In genomic region chr6:20540683-20541082, GRCh38 we compare ENCODE assay signal across 19 cellular contexts. TPM values are rescaled to one million over a fixed set of nuclear protein-coding genes. Genes with fewer than 3 reads are reported as not detected.
DNase-seq lines count a peak whose midpoint lies in the region; ATAC-seq, FAIRE-seq and TF ChIP-seq lines count a peak whose summit lies in the region.
"Had no signal": no experiment of that assay in that cellular context is flagged by ENCODE, and none has a peak within 500 bp of the region (broad histone marks: within the 10 kb centered on the region; RNA-seq: fewer than 3 reads in every experiment).

No MANE protein-coding gene starts in this region.

- TF ChIP-seq RAD21 in HepG2 (CRISPR knock-in tag; IDR thresholded peaks at IDR 0.05), result no peak

- H2BK12ac ChIP-seq in H9 (ENCODE audit: insufficient read length, low read depth, low read length), result no peak overlapping the region
- no peak overlapping the region for H2BK12ac ChIP-seq in neuronal stem cell (ENCODE audit: low read length)

- TF ChIP-seq EP300 in HepG2 (IDR thresholded peaks at IDR 0.05; ENCODE audit: low read depth in 2 of 2, low read length in 2 of 2) (no peak), HepG2 (CRISPR knock-in tag; IDR thresholded peaks at IDR 0.05; ENCODE audit: borderline replicate concordance) (no peak; the same call in 1 of the 2 replicates)

- CTCF ChIA-PET in HepG2 (lab: Yijun Ruan, JAX; ENCODE audit: low intra/inter-chr PET ratio, low total read pairs), result no interaction called here

- peaks cover 4 to 6% of the 10 kb centered on the region in 2 experiments for H3K4me1 Mint-ChIP-seq in H9
- H3K4me1 Mint-ChIP-seq in activated T-cell treated with anti-CD3 and anti-CD28 coated beads, Interleukin-2, amount 50 U/mL, for 4 hours (ENCODE audit: low read depth), result peaks cover 50% of the 10 kb centered on the region

- H3K4ac ChIP-seq in H9 (ENCODE audit: low read depth, low read length), result no peak overlapping the region
- H3K4ac ChIP-seq in neuronal stem cell (ENCODE audit: low read length), result no peak overlapping the region

- H4K5ac ChIP-seq in H9 (ENCODE audit: insufficient read length, low read depth, low read length), result no peak overlapping the region

- H2BK120ac ChIP-seq in H9 (ENCODE audit: low read depth, low read length, poor library complexity, severe bottlenecking) (no peak overlapping the region), neuronal stem cell (ENCODE audit: low read depth, low read length) (no peak overlapping the region)

- TF ChIP-seq CTCF in H9 (conservative IDR thresholded peaks at IDR 0.05) (no peak), adrenal gland (IDR thresholded peaks at IDR 0.05) (no peak), HepG2 (CRISPR knock-in tag; IDR thresholded peaks at IDR 0.05) (no peak)

- no peak overlapping the region for H3K4me2 ChIP-seq in H9 (ENCODE audit: insufficient read depth, insufficient read length, low read length)
- no peak overlapping the region for H3K4me2 ChIP-seq in HepG2 (ENCODE audit: low read depth, low read length)
- H3K4me2 ChIP-seq in neuronal stem cell (ENCODE audit: insufficient read depth, low read length, poor library complexity, severe bottlenecking), result no peak overlapping the region

- H3K4me3 ChIP-seq in adrenal gland, result no peak overlapping the region
- H3K4me3 ChIP-seq in HepG2 (replicated peaks in 1 of 3; ENCODE audit: insufficient read depth in 1 of 3, low read depth in 2 of 3, low read length in 3 of 3), result no peak overlapping the region
- no peak overlapping the region for H3K4me3 ChIP-seq in neuronal stem cell (ENCODE audit: low read length in 2 of 2)
- H3K4me3 ChIP-seq: dorsolateral prefrontal cortex, SJCRH30 had no signal

- H2AFZ ChIP-seq in H9 (ENCODE audit: low read length) (no peak overlapping the region), HepG2 (ENCODE audit: low read length) (no peak overlapping the region), neuronal stem cell (ENCODE audit: low read length) (no peak overlapping the region)

- H3K79me2 ChIP-seq in H9 (ENCODE audit: insufficient read depth, low read length), result 0 out of 2 replicates have a peak, but pooled peaks cover 3% of the 10 kb centered on the region
- H3K79me2 ChIP-seq in HepG2 (ENCODE audit: insufficient read depth, low read length), result peaks cover 47% of the 10 kb centered on the region

- no TSS peak for BruUV-seq in HepG2 (replicated peaks; lab: Mats Ljungman, UMichigan)

- H3K9me3 Mint-ChIP-seq in H9, result no peaks in the 10 kb centered on the region
- no peaks in the 10 kb centered on the region for H3K9me3 Mint-ChIP-seq in activated T-cell treated with anti-CD3 and anti-CD28 coated beads, Interleukin-2, amount 50 U/mL, for 4 hours
- H3K9me3 Mint-ChIP-seq: activated CD4-positive, alpha-beta memory T cell treated with anti-CD3 and anti-CD28 coated beads for 36 hours had no signal

- H4K8ac ChIP-seq in H9 (replicated peaks; ENCODE audit: insufficient read length, low read depth, low read length) (no peak overlapping the region), neuronal stem cell (ENCODE audit: low read depth, low read length) (no peak overlapping the region)

- H3K36me3 ChIP-seq in adrenal gland (replicated peaks in 1 of 2) (no peaks in the 10 kb centered on the region), HepG2 (replicated peaks in 1 of 2; ENCODE audit: control insufficient read depth in 1 of 2, insufficient read depth in 2 of 2, low read length in 2 of 2) (peaks cover 1 to 15% of the 10 kb centered on the region in 2 experiments; a peak in 4 of 5 replicates), neuronal stem cell (replicated peaks in 1 of 2; ENCODE audit: control insufficient read depth in 2 of 2, insufficient read depth in 2 of 2, low read length in 2 of 2) (peaks cover 2 to 50% of the 10 kb centered on the region in 2 donors)

- no peak overlapping the region for H3T11ph ChIP-seq in H9 (ENCODE audit: low read length)

- DNase-seq in CD1c-positive myeloid dendritic cell (ENCODE audit: extremely low spot score), result peak; percentile 19
- DNase-seq in H9, result no peak
- DNase-seq in adrenal gland, result peak; percentile 27 to 66 (median 34)
- peak; percentile 72 for DNase-seq in HepG2 (ENCODE audit: low spot score)
- DNase-seq in islet precursor cell, result no peak
- no peak for DNase-seq in neuronal stem cell (ENCODE audit: low spot score)
- DNase-seq in HUDEP-2 (lab: John Stamatoyannopoulos, UW; ENCODE audit: unreplicated experiment in 76 of 76), result no peak
- DNase-seq in activated T-cell treated with anti-CD3 and anti-CD28 coated beads, Interleukin-2, amount 50 U/mL, for 4 hours, result no peak
- DNase-seq: activated CD4-positive, alpha-beta memory T cell treated with anti-CD3 and anti-CD28 coated beads for 36 hours; AML-193; anterior cingulate cortex; DMS53; dorsolateral prefrontal cortex; mesendoderm; NCI-H1048; NCI-H345; stimulated activated CD4-positive, alpha-beta T cell treated with anti-CD3 and anti-CD28 coated beads, Interleukin-4, amount 100 ng/mL, for 4 hours had no signal

- POLR2A ChIA-PET in HepG2 (lab: Yijun Ruan, JAX), result no interaction called here

- H2BK5ac ChIP-seq in H9 (ENCODE audit: insufficient read length, low read length) (no peak overlapping the region), neuronal stem cell (ENCODE audit: low read length) (no peak overlapping the region)

- H3K14ac ChIP-seq in H9 (ENCODE audit: insufficient read depth, low read length) (no peak overlapping the region), neuronal stem cell (ENCODE audit: low read length) (no peak overlapping the region)

- H3K9ac ChIP-seq in H9 (ENCODE audit: extremely low read depth, insufficient read length, low read length) (no peak overlapping the region), HepG2 (ENCODE audit: insufficient read depth, low read depth, low read length) (no peak overlapping the region), neuronal stem cell (ENCODE audit: low read depth, low read length, poor library complexity) (no peak overlapping the region)

- no peak overlapping the region for H2BK15ac ChIP-seq in H9 (ENCODE audit: low read depth, low read length)
- no peak overlapping the region for H2BK15ac ChIP-seq in neuronal stem cell (ENCODE audit: low read length)

- no peaks in the 10 kb centered on the region for H3K23me2 ChIP-seq in H9 (ENCODE audit: insufficient read length, low read depth, low read length, poor library complexity, severe bottlenecking)

- in situ Hi-C loops in HepG2 (cut with HindIII; ENCODE audit: extremely low pct_ligation_motif_present, low pct_unique_long_range_greater_than_20kb), result no loop called here

- WGBS in H9 (ENCODE audit: extremely low coverage, insufficient read length, low lambda C conversion rate), result no CpG with 5 or more reads among the region's 5 CpGs
- 49 to 54% (median 53%) methylated on average over 5 of the region's 5 CpGs for WGBS in adrenal gland, 4 donors
- 65% methylated on average over 5 of the region's 5 CpGs for WGBS in HepG2 (ENCODE audit: low lambda C conversion rate)
- no CpG with 5 or more reads among the region's 5 CpGs for WGBS in neuronal stem cell (ENCODE audit: extremely low coverage in 2 of 2, insufficient read length in 2 of 2, insufficient replicate concordance in 1 of 2), 2 donors

- H2AK5ac ChIP-seq in H9 (ENCODE audit: insufficient read length, low read length) (no peak overlapping the region), neuronal stem cell (ENCODE audit: low read depth, low read length) (no peak overlapping the region)

- H3K9me3 ChIP-seq in H9 (ENCODE audit: control insufficient read depth, low read depth, low read length), result no peaks in the 10 kb centered on the region
- no peaks in the 10 kb centered on the region for H3K9me3 ChIP-seq in adrenal gland (replicated peaks in 1 of 3)
- no peaks in the 10 kb centered on the region for H3K9me3 ChIP-seq in HepG2 (ENCODE audit: low read length)
- peaks cover 2 to 3% of the 10 kb centered on the region in 2 donors for H3K9me3 ChIP-seq in neuronal stem cell (replicated peaks in 1 of 2; ENCODE audit: control insufficient read depth in 2 of 2, insufficient read depth in 1 of 2, low read depth in 1 of 2, low read length in 2 of 2)
- H3K9me3 ChIP-seq: SJCRH30 had no signal

- no peaks in the 10 kb centered on the region; the same call in 1 of the 2 replicates for H3K4me1 ChIP-seq in H9 (ENCODE audit: insufficient read depth, low read length)
- H3K4me1 ChIP-seq in adrenal gland (replicated peaks in 1 of 2), result peaks cover 2 to 5% of the 10 kb centered on the region in 2 donors
- peaks cover 48% of the 10 kb centered on the region for H3K4me1 ChIP-seq in HepG2 (ENCODE audit: insufficient read depth, low read length)
- H3K4me1 ChIP-seq in neuronal stem cell (ENCODE audit: control insufficient read depth in 2 of 2, insufficient read depth in 1 of 2, low read depth in 1 of 2, low read length in 2 of 2), result peaks cover 5 to 7% of the 10 kb centered on the region in 2 donors

- H3K27ac Mint-ChIP-seq in H9, result peak overlapping the region in 2 of 3 experiments; percentile 56 to 69; a peak in 3 of 7 replicates
- H3K27ac Mint-ChIP-seq: activated CD4-positive, alpha-beta memory T cell treated with anti-CD3 and anti-CD28 coated beads for 36 hours had no signal

- H4K20me1 ChIP-seq in H9 (ENCODE audit: control insufficient read depth, insufficient read depth, insufficient read length) (no peaks in the 10 kb centered on the region), HepG2 (ENCODE audit: insufficient read depth, low read length) (no peaks in the 10 kb centered on the region)

- peaks cover 5 to 23% (median 21%) of the 10 kb centered on the region in 3 experiments for H3K36me3 Mint-ChIP-seq in H9 (ENCODE audit: insufficient read depth in 1 of 3, low read depth in 3 of 3)
- peaks cover 47% of the 10 kb centered on the region for H3K36me3 Mint-ChIP-seq in activated T-cell treated with anti-CD3 and anti-CD28 coated beads, Interleukin-2, amount 50 U/mL, for 4 hours (ENCODE audit: insufficient read depth)

- no peaks in the 10 kb centered on the region for H3K27me3 Mint-ChIP-seq in H9 (ENCODE audit: low read depth)
- H3K27me3 Mint-ChIP-seq in activated T-cell treated with anti-CD3 and anti-CD28 coated beads, Interleukin-2, amount 50 U/mL, for 4 hours (ENCODE audit: low read depth), result no peaks in the 10 kb centered on the region
- H3K27me3 Mint-ChIP-seq: activated CD4-positive, alpha-beta memory T cell treated with anti-CD3 and anti-CD28 coated beads for 36 hours had no signal

- H3K27ac ChIP-seq in H9 (ENCODE audit: insufficient read length, low read depth, low read length) (no peak overlapping the region), adrenal gland (peak overlapping the region in 2 of 5 donors; percentile 45 to 47), HepG2 (ENCODE audit: extremely low read length, insufficient read depth, low read length) (no peak overlapping the region), neuronal stem cell (replicated peaks; ENCODE audit: low read length) (no peak overlapping the region)
- H3K27ac ChIP-seq: dorsolateral prefrontal cortex, SJCRH30 had no signal

- peaks cover 5% of the 10 kb centered on the region for H3K79me1 ChIP-seq in H9 (ENCODE audit: insufficient read depth, low read depth, low read length, poor library complexity, severe bottlenecking)
- no peaks in the 10 kb centered on the region for H3K79me1 ChIP-seq in neuronal stem cell (ENCODE audit: low read depth, low read length)

- H4K91ac ChIP-seq in H9 (ENCODE audit: insufficient read length, low read depth, low read length) (no peak overlapping the region), neuronal stem cell (ENCODE audit: low read depth, low read length, poor library complexity) (no peak overlapping the region)

- H3K56ac ChIP-seq in H9 (ENCODE audit: insufficient read length, low read depth, low read length), result no peak overlapping the region

- no peak overlapping the region for H3K23ac ChIP-seq in H9 (ENCODE audit: insufficient read length, low read depth, low read length)
- no peak overlapping the region for H3K23ac ChIP-seq in neuronal stem cell (ENCODE audit: low read depth, low read length, poor library complexity)

- intact Hi-C loops in adrenal gland (cut with DNase I) (no loop called here), HepG2 (cut with micrococcal nuclease; ENCODE audit: unreplicated experiment) (no loop called here)

- no peaks in the 10 kb centered on the region for H3K27me3 ChIP-seq in H9 (ENCODE audit: insufficient read depth, low read length)
- H3K27me3 ChIP-seq in adrenal gland, result no peaks in the 10 kb centered on the region
- H3K27me3 ChIP-seq in HepG2 (ENCODE audit: control insufficient read depth in 1 of 2, insufficient read depth in 2 of 2, low read length in 2 of 2), result no peaks in the 10 kb centered on the region
- no peaks in the 10 kb centered on the region for H3K27me3 ChIP-seq in neuronal stem cell (ENCODE audit: control insufficient read depth in 3 of 3, insufficient read depth in 3 of 3, low read depth in 1 of 3, low read length in 3 of 3)
- H3K27me3 ChIP-seq: dorsolateral prefrontal cortex, SJCRH30 had no signal

- peak; percentile 37 for FAIRE-seq in HepG2 (lab: Jason Lieb, UNC)
- FAIRE-seq: H1 had no signal

- H3K18ac ChIP-seq in H9 (ENCODE audit: insufficient read length, low read depth, low read length) (no peak overlapping the region), neuronal stem cell (ENCODE audit: low read length) (no peak overlapping the region)

- TF ChIP-seq POLR2A in adrenal gland (IDR thresholded peaks at IDR 0.05) (no peak), HepG2 (IDR thresholded peaks at IDR 0.05; ENCODE audit: insufficient read depth in 1 of 2, low read depth in 2 of 2, low read length in 2 of 2) (no peak)

- no peak overlapping the region for H3K4me3 Mint-ChIP-seq in H9
- H3K4me3 Mint-ChIP-seq in activated T-cell treated with anti-CD3 and anti-CD28 coated beads, Interleukin-2, amount 50 U/mL, for 4 hours, result no peak overlapping the region
- H3K4me3 Mint-ChIP-seq: activated CD4-positive, alpha-beta memory T cell treated with anti-CD3 and anti-CD28 coated beads for 36 hours had no signal

- H2BK20ac ChIP-seq in H9 (ENCODE audit: low read depth, low read length, poor library complexity, severe bottlenecking), result no peak overlapping the region

- ATAC-seq in HepG2, result peak; percentile 86
- no peak for ATAC-seq in activated T-cell treated with anti-CD3 and anti-CD28 coated beads, Interleukin-2, amount 50 U/mL, for 4 hours

RNA-seq across cellular contexts. Expression of gene CDKAL1, which starts 6.4 kb away (rescaled TPM):
- total RNA-seq in H9 (2021), result 21.6 and 23.0 TPM in 2 replicates
- total RNA-seq in adrenal gland, result 10 to 100 TPM in 6 of 8 donors, 1 to 10 TPM in 2; 8.5 to 14.4 (median 11.3) TPM
- 1 to 10 TPM; 3.9 to 8.4 (median 5.5) TPM for polyA plus RNA-seq in adrenal gland
- 27.7 and 33.6 TPM in 2 replicates for total RNA-seq in HepG2 (2016; rRNA removed; fragmentation: Illumina TruSeq; extraction: Trizol)
- 16.5 and 18.0 TPM in 2 replicates for total RNA-seq in HepG2 (2016; cell fraction: cytosol; rRNA removed; fragmentation: Illumina TruSeq; extraction: Trizol; ENCODE audit: low read depth)
- 27.3 and 33.8 TPM in 2 replicates for total RNA-seq in HepG2 (2016; cell fraction: insoluble cytoplasmic fraction; rRNA removed; fragmentation: Illumina TruSeq; extraction: Trizol)
- 16.7 and 20.2 TPM in 2 replicates for total RNA-seq in HepG2 (2016; cell fraction: membrane; rRNA removed; fragmentation: Illumina TruSeq; extraction: Trizol)
- total RNA-seq in HepG2 (2016; cell fraction: nucleus; rRNA removed; fragmentation: Illumina TruSeq; extraction: Trizol), result 41.5 and 43.6 TPM in 2 replicates
- 8.0 and 9.5 TPM in 2 replicates for polyA plus RNA-seq in HepG2 (2011; rRNA removed)
- polyA plus RNA-seq in HepG2 (2011; cell fraction: cytosol; rRNA removed), result 3.9 and 6.2 TPM in 2 replicates
- 7.2 and 9.0 TPM in 2 replicates for polyA plus RNA-seq in HepG2 (2011; cell fraction: nucleus; rRNA removed)
- 7.3 and 9.5 TPM in 2 replicates for polyA plus RNA-seq in HepG2 (2012)
- polyA plus RNA-seq in HepG2 (2016; cell fraction: cytosol; fragmentation: Illumina TruSeq; extraction: Trizol; ENCODE audit: low read depth), result 1.5 and 1.6 TPM in 2 replicates
- polyA plus RNA-seq in HepG2 (2016; cell fraction: insoluble cytoplasmic fraction; fragmentation: Illumina TruSeq; extraction: Trizol; ENCODE audit: low read depth), result 17.4 and 17.8 TPM in 2 replicates
- 3.8 and 5.1 TPM in 2 replicates for polyA plus RNA-seq in HepG2 (2016; cell fraction: membrane; fragmentation: Illumina TruSeq; extraction: Trizol; ENCODE audit: low read depth)
- polyA plus RNA-seq in HepG2 (2016; cell fraction: nucleus; fragmentation: Illumina TruSeq; extraction: Trizol; ENCODE audit: insufficient read depth, low read depth), result 16.9 and 17.3 TPM in 2 replicates
- polyA minus RNA-seq in HepG2 (2011; rRNA and poly(A)+ RNA removed; ENCODE audit: low replicate concordance), result 8.4 and 15.1 TPM in 2 replicates
- 15.5 and 16.7 TPM in 2 replicates for polyA minus RNA-seq in HepG2 (2011; cell fraction: cytosol; rRNA and poly(A)+ RNA removed)
- polyA minus RNA-seq in HepG2 (2011; cell fraction: nucleus; rRNA and poly(A)+ RNA removed), result 55.4 and 60.9 TPM in 2 replicates
- polyA plus RNA-seq in neuronal stem cell (2013, experiment 1 of 2), result 11.4 TPM
- 11.8 TPM for polyA plus RNA-seq in neuronal stem cell (2013, experiment 2 of 2)
- 10 to 100 TPM; 23.2 to 26.0 (median 23.6) TPM for total RNA-seq in activated T-cell treated with anti-CD3 and anti-CD28 coated beads, Interleukin-2, amount 50 U/mL, for 4 hours

Comparison
In these comparisons a context has a peak if more than half of its experiments do, and no peak if none do; other contexts are left out.
1. DNase-seq: peak in CD1c-positive myeloid dendritic cell (single experiment), adrenal gland (7 of 7) and HepG2 (single experiment); none in H9 (single experiment), islet precursor cell (single experiment), neuronal stem cell (single experiment), HUDEP-2 (0 of 76) and activated T-cell treated with anti-CD3 and anti-CD28 coated beads, Interleukin-2, amount 50 U/mL, for 4 hours (single experiment).